In the genomic region with DNA sequence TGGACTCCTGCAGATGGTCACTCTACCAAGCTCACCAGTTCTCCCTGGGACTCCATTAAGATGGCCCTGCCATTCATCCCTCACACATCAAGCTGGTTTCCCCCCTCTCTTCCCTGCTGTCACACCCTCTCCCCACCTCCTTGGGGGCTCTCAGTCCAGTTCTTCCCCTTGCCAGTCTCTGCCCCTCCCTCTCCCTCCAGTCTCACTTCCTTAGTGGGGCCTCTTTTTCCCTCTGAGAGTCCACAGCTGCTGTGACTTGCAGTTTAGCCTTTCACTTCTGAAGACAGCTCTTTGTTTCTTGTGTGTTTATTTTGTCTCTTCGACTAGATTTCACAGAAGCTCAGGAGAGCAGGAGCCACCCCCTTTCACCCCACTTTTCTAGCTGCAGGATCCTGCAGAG, we compare ENCODE assay signal across 10 cellular contexts. TPM values are rescaled to one million over a fixed set of nuclear protein-coding genes. Genes with fewer than 3 reads are reported as not detected.
A peak's percentile ranks its signal among the peaks of the same experiment; 100 is the strongest.
DNase-seq lines count a peak whose midpoint lies in the region; ATAC-seq lines count a peak whose summit lies in the region.
"Had no signal": no experiment of that assay in that cellular context is flagged by ENCODE, and none has a peak within 500 bp of the region (broad histone marks: within the 10 kb centered on the region; RNA-seq: fewer than 3 reads in every experiment).

No MANE protein-coding gene starts in this region.

- H3K4me1 ChIP-seq in trophoblast cell (ENCODE audit: control insufficient read depth in 1 of 2, insufficient read depth in 2 of 2, low read length in 2 of 2), result peaks cover 4 to 13% of the 10 kb centered on the region in 2 experiments

- H3K4me3 ChIP-seq in trophoblast cell (ENCODE audit: low read depth, low read length), result no peak overlapping the region

- H2AK5ac ChIP-seq in trophoblast cell (ENCODE audit: low read length), result no peak overlapping the region

- H4K91ac ChIP-seq in trophoblast cell (ENCODE audit: low read depth, low read length), result no peak overlapping the region

- H2BK12ac ChIP-seq in trophoblast cell (ENCODE audit: low read length), result no peak overlapping the region

- H3K23ac ChIP-seq in trophoblast cell (ENCODE audit: low read length), result no peak overlapping the region

- H3K36me3 ChIP-seq in trophoblast cell (ENCODE audit: control insufficient read depth in 1 of 2, insufficient read depth in 2 of 2, low read length in 2 of 2), result no peaks in the 10 kb centered on the region

- H3K27ac Mint-ChIP-seq in naive B cell, result peak overlapping the region; percentile 62 to 90 (median 72)

- H3K4me2 ChIP-seq in trophoblast cell (ENCODE audit: low read length), result no peak overlapping the region

- no peak overlapping the region for H3K9ac ChIP-seq in trophoblast cell (ENCODE audit: low read length)

- H3K4me3 Mint-ChIP-seq in naive B cell, result peak overlapping the region in 7 of 8 donors; percentile 18 to 87 (median 54)

- H3K27me3 ChIP-seq in trophoblast cell (ENCODE audit: insufficient read depth, low read length), result no peaks in the 10 kb centered on the region

- peak; percentile 43 for ATAC-seq in GM18868 (IDR thresholded peaks at IDR 0.05; ENCODE audit: unreplicated experiment)
- ATAC-seq in HG02642 (IDR thresholded peaks at IDR 0.05; ENCODE audit: poor library complexity, unreplicated experiment), result peak; percentile 50
- ATAC-seq in naive B cell (ENCODE audit: low read depth in 2 of 2), result peak in 1 of 2 donors; percentile 60

- H3K18ac ChIP-seq in trophoblast cell (ENCODE audit: low read length), result no peak overlapping the region

- DNase-seq in NOMO-1 treated with DMSO at 0.1 percent for 48 hours (lab: John Stamatoyannopoulos, UW; ENCODE audit: unreplicated experiment), result peak; percentile 82
- no peak for DNase-seq in naive B cell
- DNase-seq in SHP77 (lab: John Stamatoyannopoulos, UW), result no peak
- no peak for DNase-seq in NCI-H146 (lab: John Stamatoyannopoulos, UW)
- no peak for DNase-seq in trophoblast cell
- DNase-seq in NCI-H524 (lab: John Stamatoyannopoulos, UW), result no peak
- DNase-seq: cortex of kidney, mesendoderm had no signal

- H4K8ac ChIP-seq in trophoblast cell (ENCODE audit: low read depth, low read length), result no peak overlapping the region

- WGBS in trophoblast cell (ENCODE audit: extremely low coverage, insufficient coverage, insufficient read length), result no CpG with 5 or more reads among the region's 1 CpG

- H2BK5ac ChIP-seq in trophoblast cell (ENCODE audit: low read depth, low read length, poor library complexity), result no peak overlapping the region

- no peak overlapping the region for H2BK120ac ChIP-seq in trophoblast cell (ENCODE audit: insufficient read depth, low read length, poor library complexity)

- H3K79me2 ChIP-seq in trophoblast cell (ENCODE audit: control insufficient read depth, insufficient read depth, low read length, poor library complexity), result peaks cover 1% of the 10 kb centered on the region

- H3K79me1 ChIP-seq in trophoblast cell (ENCODE audit: low read length), result no peaks in the 10 kb centered on the region

- H2AFZ ChIP-seq in trophoblast cell (ENCODE audit: insufficient read depth, low read length, poor library complexity), result no peak overlapping the region

- peaks cover 14 to 25% of the 10 kb centered on the region in 2 donors for H3K36me3 Mint-ChIP-seq in naive B cell

- peaks cover 80 to 99% (median 94%) of the 10 kb centered on the region in 3 donors for H3K4me1 Mint-ChIP-seq in naive B cell

- H3K9me3 Mint-ChIP-seq in naive B cell, result peaks cover 0 to 5% (median 2%) of the 10 kb centered on the region in 7 donors

- no peak overlapping the region for H3K27ac ChIP-seq in trophoblast cell (ENCODE audit: low read depth, low read length)

- no peak overlapping the region for H3K14ac ChIP-seq in trophoblast cell (ENCODE audit: low read length)

- no peaks in the 10 kb centered on the region for H3K9me3 ChIP-seq in trophoblast cell (ENCODE audit: insufficient read depth, low read depth, low read length)

- no peak overlapping the region for H3K4ac ChIP-seq in trophoblast cell (ENCODE audit: low read depth, low read length)

- no peaks in the 10 kb centered on the region for H3K27me3 Mint-ChIP-seq in naive B cell

- no peak overlapping the region for H4K12ac ChIP-seq in trophoblast cell (ENCODE audit: low read depth, low read length)

RNA-seq across cellular contexts. Expression of a gene that starts 10.5 kb away (rescaled TPM):
- polyA plus RNA-seq in naive B cell (ENCODE audit: low read depth in 6 of 6), result 100 to 1,000 TPM in 4 of 6 donors, 10 to 100 TPM in 2; 62.1 to 165 (median 106) TPM
- polyA plus RNA-seq in trophoblast cell (2013), result 0.07 and 0.08 TPM in 2 replicates
